ENCODE assay signal across 1 cellular context in the genomic region with DNA sequence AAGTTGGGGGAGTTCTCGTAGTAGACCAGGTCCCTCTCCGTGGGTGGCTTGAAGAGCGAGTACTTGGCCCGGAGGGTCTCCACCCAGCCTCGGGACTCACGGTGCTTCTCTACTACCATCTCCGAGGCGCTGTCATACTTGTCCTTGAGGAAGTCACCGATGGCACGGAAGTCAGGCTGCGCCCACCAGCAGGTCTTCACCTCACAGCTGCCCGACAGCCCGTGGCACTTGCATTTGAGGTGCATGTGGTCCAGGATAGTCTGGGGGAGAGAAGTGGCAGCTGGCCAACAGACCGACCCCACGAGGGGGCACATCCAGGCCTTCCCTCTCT.
TF ChIP-seq lines count a peak whose summit lies in the region.

No MANE protein-coding gene starts in this region.

TF ChIP-seq in HepG2, 621 proteins besides CTCF, POLR2A, EP300 and RAD21:
- TF ChIP-seq MTA1 (CRISPR knock-in tag; IDR thresholded peaks at IDR 0.05; ENCODE audit: borderline replicate concordance) (0 out of 2 replicates have a peak, but pooled peaks have one; percentile 19), ZC3H13 (CRISPR knock-in tag; IDR thresholded peaks at IDR 0.05) (0 out of 2 replicates have a peak, but pooled peaks have one; percentile 9), ATF7-NPFF (CRISPR knock-in tag; IDR thresholded peaks at IDR 0.05; ENCODE audit: low read depth) (no peak)
